In the genomic region with DNA sequence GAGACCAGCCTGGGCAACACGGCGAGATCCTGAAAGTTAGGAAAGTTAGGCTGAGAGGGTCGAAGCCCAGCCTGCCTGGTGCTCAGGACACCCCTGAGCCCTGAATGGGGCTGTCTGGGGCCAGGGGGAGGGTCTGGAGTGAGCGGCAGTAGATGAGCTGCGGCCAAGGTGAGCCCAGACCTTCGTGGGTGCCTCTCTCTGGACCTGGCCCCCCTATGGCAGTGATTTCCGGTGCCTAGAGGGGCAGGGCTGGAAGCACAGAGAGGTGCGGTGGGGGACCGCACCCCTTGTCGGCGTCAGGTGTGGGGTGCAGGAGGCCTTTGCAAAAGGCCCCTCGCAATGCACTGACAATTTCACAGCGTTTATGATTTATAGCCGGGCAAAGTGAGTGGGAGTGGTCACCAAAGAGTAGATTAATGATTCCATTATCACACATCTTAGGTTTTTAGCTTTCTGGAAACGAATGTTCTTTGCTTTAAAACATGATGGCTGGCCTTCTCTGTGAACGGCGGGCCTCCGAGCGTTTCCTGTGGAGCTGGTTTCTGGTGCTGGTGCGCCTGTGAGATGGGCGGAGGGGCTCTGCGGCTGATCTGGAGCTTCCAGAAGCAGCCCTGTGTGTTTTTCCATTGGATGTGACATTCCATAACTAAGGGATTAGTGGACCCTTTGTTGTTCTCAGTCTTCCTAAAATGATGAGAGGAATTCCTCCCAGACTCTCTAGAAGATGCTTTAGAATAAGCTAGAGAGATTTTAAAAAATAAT, we compare ENCODE assay signal across 29 cellular contexts.
"Had no signal": no experiment of that assay in that cellular context is flagged by ENCODE, and none has a peak within 500 bp of the region (broad histone marks: within the 10 kb centered on the region; RNA-seq: fewer than 3 reads in every experiment).

No MANE protein-coding gene starts in this region.

- H3K27me3 Mint-ChIP-seq: activated B cell treated with CpG ODN at 0.5 μM for 24 hours; activated naive CD8-positive, alpha-beta T cell treated with anti-CD3 and anti-CD28 coated beads for 36 hours had no signal

- H3K9me3 Mint-ChIP-seq: activated B cell treated with CpG ODN at 0.5 μM for 24 hours; activated naive CD4-positive, alpha-beta T cell treated with anti-CD3 and anti-CD28 coated beads for 36 hours; activated naive CD8-positive, alpha-beta T cell treated with anti-CD3 and anti-CD28 coated beads for 36 hours; natural killer cell; T-helper 2 cell treated with Interferon-gamma antibody and Interleukin-4, amounts not matched to agents 5 μg/mL and 100 μg/mL, for 36 hours had no signal

- DNase-seq: activated B cell treated with CpG ODN at 0.5 μM for 24 hours; activated CD4-positive, alpha-beta T cell treated with anti-CD3 and anti-CD28 coated beads, Interleukin-2, amount 50 U/mL, for 48 hours; activated CD8-positive, alpha-beta memory T cell treated with anti-CD3 and anti-CD28 coated beads for 24 hours; activated effector memory CD4-positive, alpha-beta T cell treated with Interleukin-2 at 50 U/mL for 16 hours; activated naive CD4-positive, alpha-beta T cell treated with anti-CD3 and anti-CD28 coated beads for 36 hours; activated naive CD8-positive, alpha-beta T cell treated with anti-CD3 and anti-CD28 coated beads for 36 hours; adrenal gland; aorta; cerebellar nuclear complex; colonic mucosa; effector CD8-positive, alpha-beta T cell; left colon; natural killer cell; occipital lobe; psoas muscle; spleen; stimulated activated CD4-positive, alpha-beta T cell treated with anti-CD3 and anti-CD28 coated beads, Interleukin-2, amount 100 ng/mL, for 48 hours; stimulated activated naive CD8-positive, alpha-beta T cell treated with anti-CD3 and anti-CD28 coated beads, Interleukin-15, Interleukin-2, amounts not matched to agents 100 U/mL and 50 U/mL, for 24 hours; testis had no signal

- H3K9me3 ChIP-seq: adrenal gland, colonic mucosa, gastroesophageal sphincter, psoas muscle, right atrium auricular region, spleen, testis, upper lobe of left lung, vagina had no signal

- H3K36me3 ChIP-seq: adrenal gland, cardiac muscle cell, colonic mucosa, gastroesophageal sphincter, right atrium auricular region, spleen, upper lobe of left lung, vagina had no signal

- H3K36me3 Mint-ChIP-seq: brain, natural killer cell had no signal

- H3K27ac Mint-ChIP-seq: activated B cell treated with CpG ODN at 0.5 μM for 24 hours; activated naive CD4-positive, alpha-beta T cell treated with anti-CD3 and anti-CD28 coated beads for 36 hours; activated naive CD8-positive, alpha-beta T cell treated with anti-CD3 and anti-CD28 coated beads for 36 hours; natural killer cell; T-helper 2 cell treated with Interferon-gamma antibody and Interleukin-4, amounts not matched to agents 5 μg/mL and 100 μg/mL, for 36 hours had no signal

- ATAC-seq: gastroesophageal sphincter; left colon; natural killer cell; psoas muscle; SK-N-SH treated with all-trans-retinoic acid at 6 μM for 48 hours; stimulated activated naive CD8-positive, alpha-beta T cell treated with anti-CD3 and anti-CD28 coated beads, Interleukin-15, Interleukin-2, amounts not matched to agents 100 U/mL and 50 U/mL, for 24 hours had no signal

- H3K27ac ChIP-seq: adrenal gland, cardiac muscle cell, colonic mucosa, gastroesophageal sphincter, hepatocyte, parathyroid adenoma, psoas muscle, right atrium auricular region, spleen, testis, upper lobe of left lung, vagina had no signal

- H3K4me3 ChIP-seq: adrenal gland, cardiac muscle cell, colonic mucosa, gastroesophageal sphincter, hepatocyte, psoas muscle, right atrium auricular region, spleen, upper lobe of left lung, vagina had no signal

- H3K4me3 Mint-ChIP-seq: activated B cell treated with CpG ODN at 0.5 μM for 24 hours; activated naive CD4-positive, alpha-beta T cell treated with anti-CD3 and anti-CD28 coated beads for 36 hours; activated naive CD8-positive, alpha-beta T cell treated with anti-CD3 and anti-CD28 coated beads for 36 hours; brain; natural killer cell; T-helper 2 cell treated with Interferon-gamma antibody and Interleukin-4, amounts not matched to agents 5 μg/mL and 100 μg/mL, for 36 hours had no signal

- H3K27me3 ChIP-seq: adrenal gland, cardiac muscle cell, colonic mucosa, gastroesophageal sphincter, hepatocyte, right atrium auricular region, testis, upper lobe of left lung, vagina had no signal

- H3K4me1 ChIP-seq: parathyroid adenoma, psoas muscle had no signal
